Comparison of ENCODE assay signal across 14 cellular contexts in the genomic region with DNA sequence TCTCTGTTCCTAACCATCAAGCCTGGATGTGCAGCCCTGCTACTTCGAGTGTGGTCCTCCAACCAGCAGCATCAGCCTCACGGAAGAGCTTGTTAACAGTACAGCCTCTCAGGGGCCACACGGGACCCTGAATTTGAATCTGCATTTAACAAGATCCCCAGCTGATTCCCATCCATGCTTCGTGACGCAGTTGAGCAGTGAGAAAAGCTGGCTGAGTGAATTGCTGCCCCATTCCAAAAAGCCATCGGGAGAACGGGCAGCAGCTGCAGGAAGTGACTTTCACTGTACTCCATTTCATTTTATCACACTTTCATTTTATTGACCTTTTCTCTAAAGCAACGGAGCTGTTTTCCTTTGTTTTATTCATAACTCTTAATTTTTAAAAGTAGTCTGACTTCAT. TPM values are rescaled to one million over a fixed set of nuclear protein-coding genes. Genes with fewer than 3 reads are reported as not detected.
DNase-seq lines count a peak whose midpoint lies in the region; ATAC-seq, FAIRE-seq and TF ChIP-seq lines count a peak whose summit lies in the region.
"Had no signal": no experiment of that assay in that cellular context is flagged by ENCODE, and none has a peak within 500 bp of the region (broad histone marks: within the 10 kb centered on the region; RNA-seq: fewer than 3 reads in every experiment).

No MANE protein-coding gene starts in this region.

- no peaks in the 10 kb centered on the region for H3K36me3 ChIP-seq in endocrine pancreas (ENCODE audit: control insufficient read depth, insufficient read depth, low read length)
- H3K36me3 ChIP-seq in lung (ENCODE audit: control insufficient read depth in 2 of 2, insufficient read depth in 2 of 2, low read length in 2 of 2), result no peaks in the 10 kb centered on the region
- H3K36me3 ChIP-seq in suprapubic skin, result no peaks in the 10 kb centered on the region

- TF ChIP-seq EP300 in suprapubic skin (IDR thresholded peaks at IDR 0.05), result no peak

- peak; percentile 19 for ATAC-seq in lung (ENCODE audit: insufficient read depth, low FRiP score)

- peak overlapping the region; percentile 31 for H3K9ac ChIP-seq in endocrine pancreas (ENCODE audit: control insufficient read depth, insufficient read depth, low read length)

- no peaks in the 10 kb centered on the region for H3K9me3 ChIP-seq in endocrine pancreas (ENCODE audit: control insufficient read depth, low read length)
- no peaks in the 10 kb centered on the region for H3K9me3 ChIP-seq in lung (ENCODE audit: control insufficient read depth in 2 of 2, insufficient read depth in 1 of 2, low read length in 1 of 2)
- no peaks in the 10 kb centered on the region for H3K9me3 ChIP-seq in suprapubic skin

- H3K27ac ChIP-seq in lung (ENCODE audit: low read depth in 1 of 2, low read length in 1 of 2), result peak overlapping the region in 1 of 2 donors; percentile 24
- no peak overlapping the region for H3K27ac ChIP-seq in suprapubic skin
- H3K27ac ChIP-seq: epithelial cell of prostate, RWPE1 had no signal

- TF ChIP-seq POLR2A in suprapubic skin (IDR thresholded peaks at IDR 0.05), result no peak
- no peak for TF ChIP-seq POLR2A in H54 (IDR thresholded peaks at IDR 0.05; ENCODE audit: low read depth, low read length)
- no peak for TF ChIP-seq POLR2A in GM12892 (IDR thresholded peaks at IDR 0.05; ENCODE audit: low read depth, low read length)

- TF ChIP-seq CTCF in lung (IDR thresholded peaks at IDR 0.05; ENCODE audit: control extremely low read depth, extremely low read depth) (no peak), suprapubic skin (IDR thresholded peaks at IDR 0.05) (no peak)

- H3K4me1 ChIP-seq in endocrine pancreas (ENCODE audit: control insufficient read depth, insufficient read depth, low read length) (no peaks in the 10 kb centered on the region), lung (ENCODE audit: control insufficient read depth in 2 of 2, insufficient read depth in 2 of 2, low read length in 2 of 2) (peaks cover 0 to 10% of the 10 kb centered on the region in 2 donors), suprapubic skin (peaks cover 8% of the 10 kb centered on the region)

- WGBS in lung, 2 donors, result 45 to 68% methylated on average over 8 of the region's 8 CpGs
- 65% methylated on average over 6 of the region's 8 CpGs for WGBS in suprapubic skin

- FAIRE-seq in H54 (lab: Jason Lieb, UNC) (no peak), GM12892 (lab: Jason Lieb, UNC) (no peak)

- H3K27me3 ChIP-seq in endocrine pancreas (ENCODE audit: control insufficient read depth, insufficient read depth, low read length) (no peaks in the 10 kb centered on the region), lung (ENCODE audit: control insufficient read depth, insufficient read depth) (no peaks in the 10 kb centered on the region), suprapubic skin (no peaks in the 10 kb centered on the region)

- DNase-seq in NCI-H146 treated with DMSO at 0.1 percent for 48 hours (lab: John Stamatoyannopoulos, UW; ENCODE audit: unreplicated experiment) (peak; percentile 68), lung (ENCODE audit: low spot score) (no peak), suprapubic skin (ENCODE audit: low spot score in 2 of 2) (no peak), H54 (ENCODE audit: insufficient read length, low spot score) (no peak), SW480 (ENCODE audit: low spot score) (no peak), GM12892 (ENCODE audit: insufficient read length) (no peak)
- no peak for DNase-seq in activated naive CD4-positive, alpha-beta T cell treated with Interleukin-2 at 50 U/mL for 16 hours
- DNase-seq: activated CD4-positive, alpha-beta T cell treated with anti-CD3 and anti-CD28 coated beads for 1 hour; activated gamma-delta T cell; NCI-H2029 treated with DMSO at 0.1 percent for 48 hours; stimulated activated CD4-positive, alpha-beta T cell treated with anti-CD3 and anti-CD28 coated beads, Interleukin-4, amount 100 ng/mL, for 24 hours had no signal

- peak overlapping the region; percentile 71 for H3K4me3 ChIP-seq in endocrine pancreas (ENCODE audit: control insufficient read depth, insufficient read depth, low read length)
- H3K4me3 ChIP-seq in lung, result no peak overlapping the region
- peak overlapping the region; percentile 27 for H3K4me3 ChIP-seq in suprapubic skin

RNA-seq across cellular contexts. Expression of a gene that starts 22.5 kb away (rescaled TPM):
- total RNA-seq in lung (10 to 100 TPM; 10.8 to 23.5 TPM), suprapubic skin (1 to 10 TPM; 2.8 to 7.0 (median 5.9) TPM)
- polyA plus RNA-seq in lung, result 1 to 10 TPM; 3.4 to 8.6 TPM
- 0.98 TPM for polyA plus RNA-seq in GM12892 (2012; ENCODE audit: missing spikeins)
